In the genomic region with DNA sequence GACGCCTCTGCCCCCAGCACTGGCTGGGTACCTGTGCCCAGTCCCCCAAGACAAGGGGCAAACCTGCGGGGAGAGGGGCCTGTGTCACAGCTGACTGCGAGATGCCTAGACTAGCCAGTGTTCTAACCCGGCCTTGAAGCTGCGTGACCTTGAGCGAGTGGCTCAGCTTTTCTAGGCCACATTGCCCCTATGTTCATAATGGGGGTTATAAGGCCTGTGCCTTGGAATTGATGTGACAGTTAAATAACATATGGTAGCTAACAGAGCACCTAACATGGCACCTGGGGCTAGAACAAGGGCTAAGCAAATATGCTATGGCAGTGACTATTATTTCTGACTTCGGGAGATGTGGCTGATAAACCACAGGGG, we compare ENCODE assay signal across 36 cellular contexts. TPM values are rescaled to one million over a fixed set of nuclear protein-coding genes. Genes with fewer than 3 reads are reported as not detected.
"Had no signal": no experiment of that assay in that cellular context is flagged by ENCODE, and none has a peak within 500 bp of the region (broad histone marks: within the 10 kb centered on the region; RNA-seq: fewer than 3 reads in every experiment).

No MANE protein-coding gene starts in this region.

- H3K4me3 ChIP-seq: body of pancreas, colonic mucosa, esophagus squamous epithelium, gastroesophageal sphincter had no signal

- ATAC-seq: activated CD4-positive, alpha-beta T cell treated with anti-CD3 and anti-CD28 coated beads for 36 hours; activated CD8-positive, alpha-beta memory T cell treated with anti-CD3 and anti-CD28 coated beads, Interleukin-2, amount 10 ng/mL, durations not matched to agents 7 days and 5 days; activated CD8-positive, alpha-beta T cell treated with anti-CD3 and anti-CD28 coated beads, Interleukin-2, amount 10 ng/mL, durations not matched to agents 7 days and 5 days; activated naive CD4-positive, alpha-beta T cell treated with anti-CD3 and anti-CD28 coated beads, Interleukin-2, amount 50 U/mL, for 72 hours; body of pancreas; gastroesophageal sphincter had no signal

- H3K4me1 ChIP-seq: body of pancreas, colonic mucosa, esophagus squamous epithelium, gastroesophageal sphincter had no signal

- DNase-seq: activated CD4-positive, alpha-beta memory T cell treated with anti-CD3 and anti-CD28 coated beads for 36 hours; activated CD4-positive, alpha-beta T cell treated with anti-CD3 and anti-CD28 coated beads for 36 hours; activated CD4-positive, alpha-beta T cell treated with anti-CD3 and anti-CD28 coated beads, Interleukin-2, amount 10 ng/mL, durations not matched to agents 24 days and 14 days; activated CD4-positive, CD25-positive, alpha-beta regulatory T cell; activated CD4-positive, CD25-positive, alpha-beta regulatory T cell treated with anti-CD3 and anti-CD28 coated beads, Interleukin-2, amount 50 U/mL, for 72 hours; activated CD8-positive, alpha-beta memory T cell treated with anti-CD3 and anti-CD28 coated beads, Interleukin-2, amount 10 ng/mL, durations not matched to agents 7 days and 5 days; activated CD8-positive, alpha-beta memory T cell treated with anti-CD3 and anti-CD28 coated beads, Interleukin-2, amount 50 U/mL, for 4 hours; activated CD8-positive, alpha-beta T cell treated with anti-CD3 and anti-CD28 coated beads, Interleukin-2, amount 10 ng/mL, durations not matched to agents 7 days and 5 days; activated gamma-delta T cell; activated naive CD4-positive, alpha-beta T cell; activated naive CD4-positive, alpha-beta T cell treated with anti-CD3 and anti-CD28 coated beads, Interleukin-2, amount 10 ng/mL, durations not matched to agents 7 days and 5 days; activated naive CD8-positive, alpha-beta T cell treated with anti-CD3 and anti-CD28 coated beads, Interleukin-2, amount 10 ng/mL, durations not matched to agents 7 days and 5 days; activated T-cell treated with anti-CD3 and anti-CD28 coated beads, Interleukin-2, amount 50 U/mL, for 1 hour; activated T-cell treated with anti-CD3 and anti-CD28 coated beads, Interleukin-2, amount 50 U/mL, for 48 hours; amniotic stem cell; aorta; body of pancreas; central memory CD4-positive, alpha-beta T cell; cerebellar nuclear complex; colonic mucosa; effector CD8-positive, alpha-beta T cell; esophagus squamous epithelium; foreskin melanocyte; T-helper 2 cell had no signal

- H3K36me3 ChIP-seq: colonic mucosa, esophagus squamous epithelium, gastroesophageal sphincter had no signal

- FAIRE-seq: endometrium, endothelial cell of umbilical vein had no signal

- H3K27me3 ChIP-seq: body of pancreas, colonic mucosa had no signal

- H3K9me3 ChIP-seq: body of pancreas, colonic mucosa had no signal

- H3K27ac ChIP-seq: body of pancreas, colonic mucosa, epithelial cell of prostate, esophagus squamous epithelium, gastroesophageal sphincter had no signal

RNA-seq across cellular contexts. Expression of a gene that starts 33.4 kb away (rescaled TPM):
- total RNA-seq: activated CD4-positive, alpha-beta memory T cell treated with anti-CD3 and anti-CD28 coated beads for 36 hours; activated CD4-positive, alpha-beta T cell treated with anti-CD3 and anti-CD28 coated beads for 36 hours; activated CD4-positive, alpha-beta T cell treated with anti-CD3 and anti-CD28 coated beads, Interleukin-2, amount 10 ng/mL, durations not matched to agents 24 days and 14 days; activated CD8-positive, alpha-beta memory T cell treated with anti-CD3 and anti-CD28 coated beads for 36 hours; activated CD8-positive, alpha-beta memory T cell treated with anti-CD3 and anti-CD28 coated beads, Interleukin-2, amount 10 ng/mL, durations not matched to agents 7 days and 5 days; activated CD8-positive, alpha-beta T cell treated with anti-CD3 and anti-CD28 coated beads, Interleukin-2, amount 10 ng/mL, durations not matched to agents 7 days and 5 days; activated naive CD4-positive, alpha-beta T cell treated with anti-CD3 and anti-CD28 coated beads, Interleukin-2, amount 50 U/mL, for 72 hours; activated naive CD8-positive, alpha-beta T cell treated with anti-CD3 and anti-CD28 coated beads, Interleukin-2, amount 10 ng/mL, durations not matched to agents 7 days and 5 days; activated T-helper 1 cell treated with anti-CD3 and anti-CD28 coated beads, Interleukin-12 subunit alpha, Interleukin-12 subunit beta, Interleukin-2, Interleukin-4 antibody, amounts not matched to agents 30 ng/mL and 10 ng/mL and 1 ng/mL, durations not matched to agents 14 hours and 24 hours and 36 hours; aorta; dermis microvascular lymphatic vessel endothelial cell; fibroblast of lung; fibroblast of villous mesenchyme; gastroesophageal sphincter; T-helper 1 cell treated with Interleukin-12 subunit alpha and Interleukin-12 subunit beta and Interleukin-4 antibody, amounts not matched to agents 30 ng/mL and 1 ng/mL, for 36 hours had no signal
- polyA plus RNA-seq: fibroblast of lung had no signal

RNA-seq across cellular contexts. Expression of a gene that starts 54.4 kb away (rescaled TPM):
- total RNA-seq: activated CD4-positive, alpha-beta memory T cell treated with anti-CD3 and anti-CD28 coated beads for 36 hours; activated CD4-positive, alpha-beta T cell treated with anti-CD3 and anti-CD28 coated beads for 36 hours; activated CD4-positive, alpha-beta T cell treated with anti-CD3 and anti-CD28 coated beads, Interleukin-2, amount 10 ng/mL, durations not matched to agents 24 days and 14 days; activated CD8-positive, alpha-beta memory T cell treated with anti-CD3 and anti-CD28 coated beads for 36 hours; activated CD8-positive, alpha-beta memory T cell treated with anti-CD3 and anti-CD28 coated beads, Interleukin-2, amount 10 ng/mL, durations not matched to agents 7 days and 5 days; activated CD8-positive, alpha-beta T cell treated with anti-CD3 and anti-CD28 coated beads, Interleukin-2, amount 10 ng/mL, durations not matched to agents 7 days and 5 days; activated naive CD4-positive, alpha-beta T cell treated with anti-CD3 and anti-CD28 coated beads, Interleukin-2, amount 50 U/mL, for 72 hours; activated naive CD8-positive, alpha-beta T cell treated with anti-CD3 and anti-CD28 coated beads, Interleukin-2, amount 10 ng/mL, durations not matched to agents 7 days and 5 days; activated T-helper 1 cell treated with anti-CD3 and anti-CD28 coated beads, Interleukin-12 subunit alpha, Interleukin-12 subunit beta, Interleukin-2, Interleukin-4 antibody, amounts not matched to agents 30 ng/mL and 10 ng/mL and 1 ng/mL, durations not matched to agents 14 hours and 24 hours and 36 hours; aorta; dermis microvascular lymphatic vessel endothelial cell; endothelial cell of umbilical vein; fibroblast of villous mesenchyme; gastroesophageal sphincter; glomerular endothelial cell; T-helper 1 cell treated with Interleukin-12 subunit alpha and Interleukin-12 subunit beta and Interleukin-4 antibody, amounts not matched to agents 30 ng/mL and 1 ng/mL, for 36 hours had no signal
- polyA plus RNA-seq: endothelial cell of umbilical vein had no signal
